In the genomic region with DNA sequence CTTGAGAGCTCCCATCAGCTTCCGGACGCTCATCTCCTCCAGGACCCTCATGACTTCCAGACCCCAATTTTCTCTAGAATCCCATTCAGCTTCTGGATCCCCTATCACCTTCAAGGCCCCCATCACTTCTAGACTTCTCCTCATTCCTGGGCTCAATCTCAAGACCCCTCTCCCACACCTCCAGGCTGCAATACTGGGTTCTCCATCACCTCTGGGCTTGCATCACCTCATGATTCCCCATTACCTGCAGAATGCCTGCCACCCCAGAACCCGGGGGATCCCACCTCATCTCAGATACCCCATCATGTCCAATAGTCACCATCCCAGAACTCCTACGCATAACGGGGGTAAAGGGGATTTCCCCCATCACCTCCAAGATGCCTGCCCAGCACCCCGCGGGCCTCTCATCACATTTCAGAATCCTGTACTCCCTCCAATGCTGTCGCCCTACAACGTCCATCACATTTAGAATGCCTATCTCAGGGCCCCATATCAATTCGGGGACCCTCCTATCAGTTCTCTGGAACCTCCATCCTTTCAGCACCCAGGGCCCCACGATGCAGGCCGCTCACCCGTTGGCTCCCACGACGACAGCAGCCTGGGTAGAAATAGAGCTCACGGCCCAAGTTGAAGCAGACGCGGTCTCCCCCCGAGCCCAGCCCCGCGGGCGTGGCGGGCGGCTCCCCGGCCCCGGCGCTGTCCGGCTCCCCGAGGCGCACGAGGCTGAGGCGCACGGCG, we compare ENCODE assay signal across 8 cellular contexts. TPM values are rescaled to one million over a fixed set of nuclear protein-coding genes. Genes with fewer than 3 reads are reported as not detected.
DNase-seq lines count a peak whose midpoint lies in the region; ATAC-seq and TF ChIP-seq lines count a peak whose summit lies in the region.

No MANE protein-coding gene starts in this region.

- no peaks in the 10 kb centered on the region for H3K27me3 ChIP-seq in upper lobe of right lung

- H3K36me3 ChIP-seq in upper lobe of right lung: peaks cover 28% of the 10 kb centered on the region

- DNase-seq in GM13977 (ENCODE audit: low spot score) (peak; percentile 26), astrocyte of the cerebellum (ENCODE audit: low read depth) (no peak), lung microvascular endothelial cell (ENCODE audit: low read depth in 2 of 2) (peak; percentile 31 to 40), upper lobe of right lung (no peak), SW480 (ENCODE audit: low spot score) (no peak), activated gamma-delta T cell (lab: John Stamatoyannopoulos, UW) (no peak), NCI-H2227 (lab: John Stamatoyannopoulos, UW; ENCODE audit: unreplicated experiment) (no peak)

- TF ChIP-seq CTCF in GM13977 (IDR thresholded peaks at IDR 0.05; ENCODE audit: extremely low read depth, insufficient read depth, missing control alignments) (no peak), astrocyte of the cerebellum (IDR thresholded peaks at IDR 0.05; ENCODE audit: low read depth, low read length, missing control alignments) (no peak), upper lobe of right lung (IDR thresholded peaks at IDR 0.05) (no peak)

- ATAC-seq in HG03097 (IDR thresholded peaks at IDR 0.05; ENCODE audit: low FRiP score, unreplicated experiment) (peak; percentile 23), upper lobe of right lung (no peak)

- H3K27ac ChIP-seq in upper lobe of right lung: peak overlapping the region; percentile 65

- in situ Hi-C loops in GM13977 (cut with MboI; ENCODE audit: low pct_unique_long_range_greater_than_20kb, low sequenced_read_pairs, unreplicated experiment) (no loop called here), astrocyte of the cerebellum (cut with HindIII; ENCODE audit: low sequenced_read_pairs) (no loop called here)

- H3K9me3 ChIP-seq in upper lobe of right lung: no peaks in the 10 kb centered on the region

- peaks cover 15% of the 10 kb centered on the region for H3K4me1 ChIP-seq in upper lobe of right lung

- intact Hi-C loops in upper lobe of right lung (cut with DNase I): no loop called here

- H3K4me3 ChIP-seq in astrocyte of the cerebellum (ENCODE audit: low read depth, low read length): peak overlapping the region; percentile 89
- peak overlapping the region; percentile 67 for H3K4me3 ChIP-seq in upper lobe of right lung

RNA-seq across cellular contexts. Expression of gene DMWD, which starts 0.7 kb away (rescaled TPM):
- total RNA-seq in lung microvascular endothelial cell (11.6 and 19.4 TPM in 2 replicates), upper lobe of right lung (58.7 TPM)

RNA-seq across cellular contexts. Expression of gene DMPK, which starts 9.6 kb away (rescaled TPM):
- 4.4 and 7.7 TPM in 2 replicates for total RNA-seq in lung microvascular endothelial cell
- 50.1 TPM for total RNA-seq in upper lobe of right lung

RNA-seq across cellular contexts. Expression of gene SIX5, which starts 22.9 kb away (rescaled TPM):
- total RNA-seq in lung microvascular endothelial cell: 3.3 and 5.0 TPM in 2 replicates
- total RNA-seq in upper lobe of right lung: 15.5 TPM

RNA-seq across cellular contexts. Expression of gene RSPH6A, which starts 23.2 kb away (rescaled TPM):
- total RNA-seq in lung microvascular endothelial cell (under 0.01 TPM in 2 replicates), upper lobe of right lung (0.38 TPM)

RNA-seq across cellular contexts. Expression of gene MEIOSIN, which starts 58.7 kb away (rescaled TPM):
- total RNA-seq in lung microvascular endothelial cell (not detected in 2 replicates), upper lobe of right lung (not detected)

Comparison
In these comparisons a context has a peak if more than half of its experiments do, and no peak if none do; other contexts are left out.
1. DNase-seq: peak in GM13977 (single experiment) and lung microvascular endothelial cell (2 of 2); none in astrocyte of the cerebellum (single experiment), upper lobe of right lung (single experiment), SW480 (single experiment), activated gamma-delta T cell (single experiment) and NCI-H2227 (single experiment).